Comparison of ENCODE assay signal across 1 cellular context in genomic region chr1:1471389-1472045, GRCh38.
TF ChIP-seq lines count a peak whose summit lies in the region.

A gene with protein sequence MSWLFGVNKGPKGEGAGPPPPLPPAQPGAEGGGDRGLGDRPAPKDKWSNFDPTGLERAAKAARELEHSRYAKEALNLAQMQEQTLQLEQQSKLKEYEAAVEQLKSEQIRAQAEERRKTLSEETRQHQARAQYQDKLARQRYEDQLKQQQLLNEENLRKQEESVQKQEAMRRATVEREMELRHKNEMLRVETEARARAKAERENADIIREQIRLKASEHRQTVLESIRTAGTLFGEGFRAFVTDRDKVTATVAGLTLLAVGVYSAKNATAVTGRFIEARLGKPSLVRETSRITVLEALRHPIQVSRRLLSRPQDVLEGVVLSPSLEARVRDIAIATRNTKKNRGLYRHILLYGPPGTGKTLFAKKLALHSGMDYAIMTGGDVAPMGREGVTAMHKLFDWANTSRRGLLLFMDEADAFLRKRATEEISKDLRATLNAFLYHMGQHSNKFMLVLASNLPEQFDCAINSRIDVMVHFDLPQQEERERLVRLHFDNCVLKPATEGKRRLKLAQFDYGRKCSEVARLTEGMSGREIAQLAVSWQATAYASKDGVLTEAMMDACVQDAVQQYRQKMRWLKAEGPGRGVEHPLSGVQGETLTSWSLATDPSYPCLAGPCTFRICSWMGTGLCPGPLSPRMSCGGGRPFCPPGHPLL (plus strand): TSS chr1:1471765. CDS start chr1:1471885, 120 bp downstream.

TF ChIP-seq in HepG2, 621 proteins besides CTCF, POLR2A, EP300 and RAD21 (continued from another document and continues in another):
- TF ChIP-seq ZNF597 (CRISPR knock-in tag; IDR thresholded peaks at IDR 0.05) (no peak), PAX8 (CRISPR knock-in tag; IDR thresholded peaks at IDR 0.05; ENCODE audit: borderline replicate concordance) (no peak), CERS6 (CRISPR knock-in tag; IDR thresholded peaks at IDR 0.05) (no peak), HMG20A (CRISPR knock-in tag; IDR thresholded peaks at IDR 0.05; ENCODE audit: borderline replicate concordance) (no peak), ZNF12 (CRISPR knock-in tag; IDR thresholded peaks at IDR 0.05) (no peak), ZNF510 (CRISPR knock-in tag; IDR thresholded peaks at IDR 0.05; ENCODE audit: low read depth) (no peak), GABPA (IDR thresholded peaks at IDR 0.05; ENCODE audit: low read depth, low read length) (peak; percentile 89), GABPA (CRISPR knock-in tag; IDR thresholded peaks at IDR 0.05; ENCODE audit: low read depth) (peak; percentile 93), GATAD1 (CRISPR knock-in tag; IDR thresholded peaks at IDR 0.05) (peak; percentile 99), FLYWCH1 (CRISPR knock-in tag; IDR thresholded peaks at IDR 0.05) (no peak), FOXK1 (CRISPR knock-in tag; IDR thresholded peaks at IDR 0.05; ENCODE audit: borderline replicate concordance, low read depth) (peak; percentile 94; the same call in 1 of the 2 replicates), ZNF652 (CRISPR knock-in tag; IDR thresholded peaks at IDR 0.05; ENCODE audit: borderline replicate concordance, low read depth) (no peak), ZNF883 (CRISPR knock-in tag; IDR thresholded peaks at IDR 0.05; ENCODE audit: not compliant biosample characterization) (no peak), ZNF318 (CRISPR knock-in tag; IDR thresholded peaks at IDR 0.05) (no peak), HMGXB4 (CRISPR knock-in tag; IDR thresholded peaks at IDR 0.05; ENCODE audit: borderline replicate concordance in 1 of 2, low read depth in 1 of 2) (peak; percentile 37 to 67; a peak in 3 of 4 replicates), MYC (CRISPR knock-in tag; IDR thresholded peaks at IDR 0.05; ENCODE audit: borderline replicate concordance) (peak; percentile 95), BHLHE40 (IDR thresholded peaks at IDR 0.05; ENCODE audit: low read length) (no peak), HNRNPUL1 (IDR thresholded peaks at IDR 0.05; ENCODE audit: low read depth, low read length) (no peak), SNAPC2 (CRISPR knock-in tag; IDR thresholded peaks at IDR 0.05) (no peak), SIX1 (CRISPR knock-in tag; IDR thresholded peaks at IDR 0.05; ENCODE audit: borderline replicate concordance) (no peak), ZBTB20 (CRISPR knock-in tag; IDR thresholded peaks at IDR 0.05; ENCODE audit: borderline replicate concordance, low read depth) (0 out of 2 replicates have a peak, but pooled peaks have one; percentile 23), DNMT3B (CRISPR knock-in tag; conservative IDR thresholded peaks at IDR 0.05) (no peak), ZNF737 (CRISPR knock-in tag; IDR thresholded peaks at IDR 0.05; ENCODE audit: borderline replicate concordance) (no peak), KAT2B (IDR thresholded peaks at IDR 0.05; ENCODE audit: borderline replicate concordance, low read depth, low read length) (no peak), JDP2 (CRISPR knock-in tag; IDR thresholded peaks at IDR 0.05; ENCODE audit: borderline replicate concordance) (no peak)
- TF ChIP-seq, protein P1, sequence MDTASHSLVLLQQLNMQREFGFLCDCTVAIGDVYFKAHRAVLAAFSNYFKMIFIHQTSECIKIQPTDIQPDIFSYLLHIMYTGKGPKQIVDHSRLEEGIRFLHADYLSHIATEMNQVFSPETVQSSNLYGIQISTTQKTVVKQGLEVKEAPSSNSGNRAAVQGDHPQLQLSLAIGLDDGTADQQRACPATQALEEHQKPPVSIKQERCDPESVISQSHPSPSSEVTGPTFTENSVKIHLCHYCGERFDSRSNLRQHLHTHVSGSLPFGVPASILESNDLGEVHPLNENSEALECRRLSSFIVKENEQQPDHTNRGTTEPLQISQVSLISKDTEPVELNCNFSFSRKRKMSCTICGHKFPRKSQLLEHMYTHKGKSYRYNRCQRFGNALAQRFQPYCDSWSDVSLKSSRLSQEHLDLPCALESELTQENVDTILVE (CRISPR knock-in tag; IDR thresholded peaks at IDR 0.05): peak; percentile 100
- TF ChIP-seq, protein P2, sequence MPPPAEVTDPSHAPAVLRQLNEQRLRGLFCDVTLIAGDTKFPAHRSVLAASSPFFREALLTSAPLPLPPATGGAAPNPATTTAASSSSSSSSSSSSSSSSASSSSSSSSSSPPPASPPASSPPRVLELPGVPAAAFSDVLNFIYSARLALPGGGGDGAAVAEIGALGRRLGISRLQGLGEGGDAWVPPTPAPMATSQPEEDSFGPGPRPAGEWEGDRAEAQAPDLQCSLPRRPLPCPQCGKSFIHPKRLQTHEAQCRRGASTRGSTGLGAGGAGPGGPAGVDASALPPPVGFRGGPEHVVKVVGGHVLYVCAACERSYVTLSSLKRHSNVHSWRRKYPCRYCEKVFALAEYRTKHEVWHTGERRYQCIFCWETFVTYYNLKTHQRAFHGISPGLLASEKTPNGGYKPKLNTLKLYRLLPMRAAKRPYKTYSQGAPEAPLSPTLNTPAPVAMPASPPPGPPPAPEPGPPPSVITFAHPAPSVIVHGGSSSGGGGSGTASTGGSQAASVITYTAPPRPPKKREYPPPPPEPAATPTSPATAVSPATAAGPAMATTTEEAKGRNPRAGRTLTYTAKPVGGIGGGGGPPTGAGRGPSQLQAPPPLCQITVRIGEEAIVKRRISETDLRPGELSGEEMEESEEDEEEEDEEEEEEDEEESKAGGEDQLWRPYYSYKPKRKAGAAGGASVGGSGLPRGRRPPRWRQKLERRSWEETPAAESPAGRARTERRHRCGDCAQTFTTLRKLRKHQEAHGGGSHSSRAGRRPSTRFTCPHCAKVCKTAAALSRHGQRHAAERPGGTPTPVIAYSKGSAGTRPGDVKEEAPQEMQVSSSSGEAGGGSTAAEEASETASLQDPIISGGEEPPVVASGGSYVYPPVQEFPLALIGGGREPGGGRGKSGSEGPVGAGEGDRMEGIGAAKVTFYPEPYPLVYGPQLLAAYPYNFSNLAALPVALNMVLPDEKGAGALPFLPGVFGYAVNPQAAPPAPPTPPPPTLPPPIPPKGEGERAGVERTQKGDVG (CRISPR knock-in tag; IDR thresholded peaks at IDR 0.05; ENCODE audit: borderline replicate concordance): peak; percentile 54; the same call in 1 of the 2 replicates
- TF ChIP-seq, protein P3, sequence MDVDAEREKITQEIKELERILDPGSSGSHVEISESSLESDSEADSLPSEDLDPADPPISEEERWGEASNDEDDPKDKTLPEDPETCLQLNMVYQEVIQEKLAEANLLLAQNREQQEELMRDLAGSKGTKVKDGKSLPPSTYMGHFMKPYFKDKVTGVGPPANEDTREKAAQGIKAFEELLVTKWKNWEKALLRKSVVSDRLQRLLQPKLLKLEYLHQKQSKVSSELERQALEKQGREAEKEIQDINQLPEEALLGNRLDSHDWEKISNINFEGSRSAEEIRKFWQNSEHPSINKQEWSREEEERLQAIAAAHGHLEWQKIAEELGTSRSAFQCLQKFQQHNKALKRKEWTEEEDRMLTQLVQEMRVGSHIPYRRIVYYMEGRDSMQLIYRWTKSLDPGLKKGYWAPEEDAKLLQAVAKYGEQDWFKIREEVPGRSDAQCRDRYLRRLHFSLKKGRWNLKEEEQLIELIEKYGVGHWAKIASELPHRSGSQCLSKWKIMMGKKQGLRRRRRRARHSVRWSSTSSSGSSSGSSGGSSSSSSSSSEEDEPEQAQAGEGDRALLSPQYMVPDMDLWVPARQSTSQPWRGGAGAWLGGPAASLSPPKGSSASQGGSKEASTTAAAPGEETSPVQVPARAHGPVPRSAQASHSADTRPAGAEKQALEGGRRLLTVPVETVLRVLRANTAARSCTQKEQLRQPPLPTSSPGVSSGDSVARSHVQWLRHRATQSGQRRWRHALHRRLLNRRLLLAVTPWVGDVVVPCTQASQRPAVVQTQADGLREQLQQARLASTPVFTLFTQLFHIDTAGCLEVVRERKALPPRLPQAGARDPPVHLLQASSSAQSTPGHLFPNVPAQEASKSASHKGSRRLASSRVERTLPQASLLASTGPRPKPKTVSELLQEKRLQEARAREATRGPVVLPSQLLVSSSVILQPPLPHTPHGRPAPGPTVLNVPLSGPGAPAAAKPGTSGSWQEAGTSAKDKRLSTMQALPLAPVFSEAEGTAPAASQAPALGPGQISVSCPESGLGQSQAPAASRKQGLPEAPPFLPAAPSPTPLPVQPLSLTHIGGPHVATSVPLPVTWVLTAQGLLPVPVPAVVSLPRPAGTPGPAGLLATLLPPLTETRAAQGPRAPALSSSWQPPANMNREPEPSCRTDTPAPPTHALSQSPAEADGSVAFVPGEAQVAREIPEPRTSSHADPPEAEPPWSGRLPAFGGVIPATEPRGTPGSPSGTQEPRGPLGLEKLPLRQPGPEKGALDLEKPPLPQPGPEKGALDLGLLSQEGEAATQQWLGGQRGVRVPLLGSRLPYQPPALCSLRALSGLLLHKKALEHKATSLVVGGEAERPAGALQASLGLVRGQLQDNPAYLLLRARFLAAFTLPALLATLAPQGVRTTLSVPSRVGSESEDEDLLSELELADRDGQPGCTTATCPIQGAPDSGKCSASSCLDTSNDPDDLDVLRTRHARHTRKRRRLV (CRISPR knock-in tag; IDR thresholded peaks at IDR 0.05): 0 out of 2 replicates have a peak, but pooled peaks have one; percentile 60
